ENCODE assay signal across 8 cellular contexts in the genomic region with DNA sequence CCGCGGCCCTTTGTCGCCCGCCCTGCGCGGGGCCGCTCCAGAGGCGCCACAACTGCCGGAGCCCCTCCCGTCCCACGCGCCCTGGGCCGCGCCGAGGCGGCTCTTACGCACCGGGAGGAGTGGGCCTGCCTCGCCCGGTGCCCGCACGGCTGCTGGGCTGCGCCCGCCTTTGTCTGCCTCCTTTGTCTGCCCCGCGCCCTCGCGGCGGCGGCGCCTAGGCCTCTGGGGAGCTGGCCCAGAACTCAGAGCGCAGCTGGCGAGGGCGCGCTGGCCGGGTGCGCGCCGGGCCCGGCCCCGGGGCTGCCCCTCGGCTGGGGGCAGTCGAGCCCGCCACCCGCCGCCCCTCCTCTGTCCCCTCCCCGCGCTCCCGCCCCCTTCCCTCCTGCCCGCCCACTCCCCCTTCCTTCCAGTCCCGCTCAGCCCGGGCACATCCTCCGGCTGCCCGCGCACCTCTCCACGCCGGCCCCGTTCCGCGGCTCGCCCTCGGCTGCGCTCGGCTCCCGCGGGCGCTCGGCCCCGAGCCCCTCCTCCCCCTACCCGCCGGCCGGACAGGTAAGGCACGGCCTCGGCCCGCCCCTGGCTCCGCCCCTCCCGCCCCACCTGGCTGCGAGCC. TPM values are rescaled to one million over a fixed set of nuclear protein-coding genes. Genes with fewer than 3 reads are reported as not detected.
DNase-seq lines count a peak whose midpoint lies in the region; ATAC-seq and TF ChIP-seq lines count a peak whose summit lies in the region.

TSS of gene DRAXIN (plus strand) at position 409 of the 613 bp plus-strand sequence. CDS start 14,549 bp downstream, outside the sequence.

- H3K4me3 Mint-ChIP-seq in activated naive CD8-positive, alpha-beta T cell treated with anti-CD3 and anti-CD28 coated beads, Interleukin-2, amount 10 ng/mL, durations not matched to agents 7 days and 5 days, result peak within 1 kb of the TSS; percentile 85

- DNase-seq in BE2C, result peak; percentile 18
- DNase-seq in Jurkat, Clone E6-1 (ENCODE audit: low read depth, low spot score), result no peak
- DNase-seq in activated naive CD8-positive, alpha-beta T cell treated with anti-CD3 and anti-CD28 coated beads, Interleukin-2, amount 10 ng/mL, durations not matched to agents 7 days and 5 days, result peak; percentile 58
- no peak for DNase-seq in mesenchymal stem cell
- no peak for DNase-seq in 8988T
- DNase-seq in cerebellar nuclear complex (lab: John Stamatoyannopoulos, UW), result no peak
- DNase-seq in SKM-1 (lab: John Stamatoyannopoulos, UW; ENCODE audit: unreplicated experiment), result no peak
- DNase-seq in SHP77 treated with DMSO at 0.1 percent for 48 hours (lab: John Stamatoyannopoulos, UW), result no peak

- ATAC-seq in activated naive CD8-positive, alpha-beta T cell treated with anti-CD3 and anti-CD28 coated beads, Interleukin-2, amount 10 ng/mL, durations not matched to agents 7 days and 5 days (ENCODE audit: low read depth), result peak; percentile 39

- H3K14ac ChIP-seq in mesenchymal stem cell (ENCODE audit: low read length in 2 of 2), result no peak within 1 kb of the TSS

- no peak within 1 kb of the TSS; the same call in 1 of the 2 replicates for H3K4me3 ChIP-seq in BE2C (ENCODE audit: low read depth, low read length)
- peak within 1 kb of the TSS; percentile 62 for H3K4me3 ChIP-seq in Jurkat, Clone E6-1 (ENCODE audit: low read length)
- peak within 1 kb of the TSS in 1 of 2 experiments; percentile 28 for H3K4me3 ChIP-seq in mesenchymal stem cell (ENCODE audit: insufficient read depth in 1 of 2, low read depth in 1 of 2, low read length in 2 of 2)

- H3K9me3 Mint-ChIP-seq in activated naive CD8-positive, alpha-beta T cell treated with anti-CD3 and anti-CD28 coated beads, Interleukin-2, amount 10 ng/mL, durations not matched to agents 7 days and 5 days, result no peaks in the 10 kb centered on the region

- H3K79me1 ChIP-seq in mesenchymal stem cell (replicated peaks; ENCODE audit: low read length, poor library complexity, severe bottlenecking), result no peaks in the 10 kb centered on the region

- H2BK12ac ChIP-seq in mesenchymal stem cell (ENCODE audit: low read length in 2 of 2), result no peak within 1 kb of the TSS

- H2BK120ac ChIP-seq in mesenchymal stem cell (ENCODE audit: low read depth, low read length), result no peak within 1 kb of the TSS

- H4K8ac ChIP-seq in mesenchymal stem cell (ENCODE audit: low read length), result no peak within 1 kb of the TSS

- peaks cover 42% of the 10 kb centered on the region for H3K27me3 ChIP-seq in BE2C
- peaks cover 70 to 71% of the 10 kb centered on the region in 2 experiments for H3K27me3 ChIP-seq in mesenchymal stem cell (ENCODE audit: control insufficient read depth in 1 of 2, insufficient read depth in 1 of 2, low read length in 2 of 2)

- H3K18ac ChIP-seq in mesenchymal stem cell (ENCODE audit: low read depth in 1 of 2, low read length in 2 of 2), result no peak within 1 kb of the TSS

- H3K4ac ChIP-seq in mesenchymal stem cell (ENCODE audit: low read depth in 1 of 2, low read length in 2 of 2), result no peak within 1 kb of the TSS

- no peak within 1 kb of the TSS for H2BK15ac ChIP-seq in mesenchymal stem cell (ENCODE audit: low read depth, poor library complexity, severe bottlenecking)

- H3K27me3 Mint-ChIP-seq in activated naive CD8-positive, alpha-beta T cell treated with anti-CD3 and anti-CD28 coated beads, Interleukin-2, amount 10 ng/mL, durations not matched to agents 7 days and 5 days, result peaks cover 40% of the 10 kb centered on the region

- no peak for TF ChIP-seq CTCF in BE2C (IDR thresholded peaks at IDR 0.05; ENCODE audit: low read depth, low read length)

- H2AFZ ChIP-seq in mesenchymal stem cell (ENCODE audit: low read depth, low read length), result no peak within 1 kb of the TSS

- H3K27ac Mint-ChIP-seq in activated naive CD8-positive, alpha-beta T cell treated with anti-CD3 and anti-CD28 coated beads, Interleukin-2, amount 10 ng/mL, durations not matched to agents 7 days and 5 days, result peak within 1 kb of the TSS; percentile 80

- H3K36me3 ChIP-seq in BE2C (no peaks in the 10 kb centered on the region), mesenchymal stem cell (ENCODE audit: control insufficient read depth in 1 of 2, insufficient read depth in 2 of 2, low read depth in 1 of 2, low read length in 2 of 2) (peaks cover 0 to 3% of the 10 kb centered on the region in 2 experiments)

- peaks cover 32% of the 10 kb centered on the region for H3K4me1 Mint-ChIP-seq in activated naive CD8-positive, alpha-beta T cell treated with anti-CD3 and anti-CD28 coated beads, Interleukin-2, amount 10 ng/mL, durations not matched to agents 7 days and 5 days

- H3K27ac ChIP-seq in mesenchymal stem cell (ENCODE audit: low read length, poor library complexity, severe bottlenecking), result no peak within 1 kb of the TSS

- H4K91ac ChIP-seq in mesenchymal stem cell (ENCODE audit: low read length), result no peak within 1 kb of the TSS

- no peaks in the 10 kb centered on the region for H3K4me1 ChIP-seq in BE2C
- H3K4me1 ChIP-seq in mesenchymal stem cell (ENCODE audit: control insufficient read depth, insufficient read depth, low read depth, low read length), result peaks cover 29% of the 10 kb centered on the region

- no peaks in the 10 kb centered on the region for H3K9me3 ChIP-seq in BE2C
- no peaks in the 10 kb centered on the region for H3K9me3 ChIP-seq in mesenchymal stem cell (ENCODE audit: control insufficient read depth, low read length)

- H3K9ac ChIP-seq in mesenchymal stem cell (ENCODE audit: low read length), result peak within 1 kb of the TSS; percentile 11

- H2BK5ac ChIP-seq in mesenchymal stem cell (ENCODE audit: low read depth, low read length, poor library complexity, severe bottlenecking), result no peak within 1 kb of the TSS

- H3K23ac ChIP-seq in mesenchymal stem cell (ENCODE audit: low read length in 2 of 2), result no peak within 1 kb of the TSS

- WGBS in mesenchymal stem cell, result 1% methylated on average over 25 of the region's 78 CpGs

- no peak within 1 kb of the TSS for H2AK5ac ChIP-seq in mesenchymal stem cell (ENCODE audit: low read length, severe bottlenecking)

- POLR2A ChIA-PET in activated naive CD8-positive, alpha-beta T cell treated with anti-CD3 and anti-CD28 coated beads, Interleukin-2, amount 10 ng/mL, durations not matched to agents 7 days and 5 days (lab: Charles Lee), result interaction anchor here (0.8 to 2.2 kb wide), 4 partner anchors 9 to 217 kb away, joined by 3 to 9 read pairs (median 6); no protein-coding TSS in a partner anchor

- peak within 1 kb of the TSS; percentile 62 for H3K4me2 ChIP-seq in mesenchymal stem cell (ENCODE audit: low read length, poor library complexity, severe bottlenecking)

- peaks cover 2% of the 10 kb centered on the region for H3K36me3 Mint-ChIP-seq in activated naive CD8-positive, alpha-beta T cell treated with anti-CD3 and anti-CD28 coated beads, Interleukin-2, amount 10 ng/mL, durations not matched to agents 7 days and 5 days

RNA-seq across cellular contexts. Expression of gene DRAXIN, which starts in this region (rescaled TPM):
- polyA plus RNA-seq in BE2C (2012; ENCODE audit: insufficient read depth, insufficient read length, low read depth), result 0.09 TPM
- 1.4 TPM for polyA plus RNA-seq in Jurkat, Clone E6-1 (2012; ENCODE audit: insufficient read depth, insufficient read length)
- 1 to 10 TPM; 3.5 to 4.1 TPM for total RNA-seq in activated naive CD8-positive, alpha-beta T cell treated with anti-CD3 and anti-CD28 coated beads, Interleukin-2, amount 10 ng/mL, durations not matched to agents 7 days and 5 days
- not detected for polyA plus RNA-seq in mesenchymal stem cell (2013, experiment 1 of 2)
- under 0.01 TPM for polyA plus RNA-seq in mesenchymal stem cell (2013, experiment 2 of 2)

Comparison
In these comparisons a context has a peak if more than half of its experiments do, and no peak if none do; other contexts are left out.
1. DNase-seq: peak in BE2C (single experiment) and activated naive CD8-positive, alpha-beta T cell treated with anti-CD3 and anti-CD28 coated beads, Interleukin-2, amount 10 ng/mL, durations not matched to agents 7 days and 5 days (single experiment); none in Jurkat, Clone E6-1 (single experiment), mesenchymal stem cell (single experiment), 8988T (single experiment), cerebellar nuclear complex (0 of 2), SKM-1 (single experiment) and SHP77 treated with DMSO at 0.1 percent for 48 hours (single experiment).